ENCODE assay signal across 1 cellular context in genomic region chr10:1219874-1220273, GRCh38.
TF ChIP-seq lines count a peak whose summit lies in the region.
"Not testable (repeated sequence)": the region's sequence is repeated elsewhere in the genome, so short reads cannot be mapped to it uniquely, and the experiment has no call there.

No MANE protein-coding gene starts in this region.

TF ChIP-seq in HEK293, 187 proteins besides CTCF, POLR2A, EP300 and RAD21 (continued from another document):
- TF ChIP-seq ZSCAN5A (tag by site-specific recombination; IDR thresholded peaks at IDR 0.05) (0 out of 2 replicates have a peak, but pooled peaks have one; percentile 34), GLI4 (tag by site-specific recombination; IDR thresholded peaks at IDR 0.05) (peak; percentile 83; the same call in 1 of the 2 replicates), ZNF311 (tag by site-specific recombination; IDR thresholded peaks at IDR 0.05; ENCODE audit: borderline replicate concordance) (0 out of 2 replicates have a peak, but pooled peaks have one; percentile 22), ZFP41 (tag by site-specific recombination; IDR thresholded peaks at IDR 0.05; ENCODE audit: borderline replicate concordance) (0 out of 2 replicates have a peak, but pooled peaks have one; percentile 79), ZNF776 (tag by site-specific recombination; IDR thresholded peaks at IDR 0.05; ENCODE audit: borderline replicate concordance) (0 out of 2 replicates have a peak, but pooled peaks have one; percentile 22), ZNF140 (tag by site-specific recombination; IDR thresholded peaks at IDR 0.05) (0 out of 2 replicates have a peak, but pooled peaks have one; percentile 29), ZNF785 (tag by site-specific recombination; IDR thresholded peaks at IDR 0.05) (peak; percentile 27; the same call in 1 of the 2 replicates), ZNF223 (tag by site-specific recombination; IDR thresholded peaks at IDR 0.05) (peak; percentile 55; the same call in 1 of the 2 replicates), ZNF274 (tag by site-specific recombination; IDR thresholded peaks at IDR 0.05; ENCODE audit: borderline replicate concordance) (peak; percentile 44; the same call in 1 of the 2 replicates), ZNF658 (tag by site-specific recombination; IDR thresholded peaks at IDR 0.05) (peak; percentile 83; the same call in 1 of the 2 replicates), ZNF707 (tag by site-specific recombination; IDR thresholded peaks at IDR 0.05) (peak; percentile 75), ZNF133 (tag by site-specific recombination; IDR thresholded peaks at IDR 0.05) (0 out of 2 replicates have a peak, but pooled peaks have one; percentile 22), ZNF513 (tag by site-specific recombination; IDR thresholded peaks at IDR 0.05) (peak; percentile 99), ZSCAN16 (tag by site-specific recombination; IDR thresholded peaks at IDR 0.05) (0 out of 2 replicates have a peak, but pooled peaks have one; percentile 37), ZNF302 (tag by site-specific recombination; IDR thresholded peaks at IDR 0.05; ENCODE audit: low read depth) (peak; percentile 42; the same call in 1 of the 2 replicates), ZNF155 (tag by site-specific recombination; IDR thresholded peaks at IDR 0.05) (0 out of 2 replicates have a peak, but pooled peaks have one; percentile 23), ZNF521 (tag by site-specific recombination; IDR thresholded peaks at IDR 0.05) (0 out of 2 replicates have a peak, but pooled peaks have one; percentile 75), ATF2 (tag by site-specific recombination; IDR thresholded peaks at IDR 0.05; ENCODE audit: low read depth) (peak; percentile 3; the same call in 1 of the 2 replicates), ZNF239 (tag by site-specific recombination; IDR thresholded peaks at IDR 0.05) (peak; percentile 69; the same call in 1 of the 2 replicates)
- TF ChIP-seq ZNF274 (IDR thresholded peaks at IDR 0.05; ENCODE audit: low read length) = not testable (repeated sequence)
